Comparison of ENCODE assay signal across 28 cellular contexts in genomic region chr1:88175120-88175630, GRCh38.
DNase-seq lines count a peak whose midpoint lies in the region; ATAC-seq and TF ChIP-seq lines count a peak whose summit lies in the region.
"Had no signal": no experiment of that assay in that cellular context is flagged by ENCODE, and none has a peak within 500 bp of the region (broad histone marks: within the 10 kb centered on the region; RNA-seq: fewer than 3 reads in every experiment).

No MANE protein-coding gene starts in this region.

- H3K4me2 ChIP-seq in SK-N-SH, result no peak overlapping the region
- H3K4me2 ChIP-seq: KMS-11, neural progenitor cell had no signal

- TF ChIP-seq EP300 in SK-N-SH (IDR thresholded peaks at IDR 0.05; ENCODE audit: borderline replicate concordance in 1 of 2, low read depth in 1 of 2, low read length in 1 of 2), result no peak

- peak overlapping the region in 1 of 2 experiments; percentile 39; a peak in 1 of 4 replicates for H3K27ac ChIP-seq in SK-N-SH (ENCODE audit: low read depth in 2 of 2, low read length in 1 of 2)
- H3K27ac ChIP-seq: epithelial cell of prostate, KMS-11, neural progenitor cell, prostate gland, testis, WERI-Rb-1 had no signal

- no peak overlapping the region for H3K4me3 Mint-ChIP-seq in nephron
- H3K4me3 Mint-ChIP-seq: neural progenitor cell; stimulated activated naive B cell treated with anti-CD40 and anti-IgM and Interleukin-4, amounts not matched to agents 10 μg/mL and 1 μg/mL and 100 μg/mL, for 72 hours had no signal

- H3K79me2 ChIP-seq in SK-N-SH (ENCODE audit: insufficient read depth), result no peaks in the 10 kb centered on the region

- H3F3A ChIP-seq in SK-N-SH (replicated peaks; ENCODE audit: insufficient read depth), result no peaks in the 10 kb centered on the region

- H3K27me3 Mint-ChIP-seq in nephron (ENCODE audit: low read depth), result peaks cover 14% of the 10 kb centered on the region

- no peaks in the 10 kb centered on the region for H3K36me3 Mint-ChIP-seq in nephron (ENCODE audit: low read depth)
- H3K36me3 Mint-ChIP-seq: neural progenitor cell; stimulated activated naive B cell treated with anti-CD40 and anti-IgM and Interleukin-4, amounts not matched to agents 10 μg/mL and 1 μg/mL and 100 μg/mL, for 72 hours had no signal

- ATAC-seq in SK-N-SH treated with all-trans-retinoic acid at 6 μM for 48 hours (peak; percentile 39), HG03354 (IDR thresholded peaks at IDR 0.05; ENCODE audit: poor library complexity, severe bottlenecking, unreplicated experiment) (no peak), HG03159 (IDR thresholded peaks at IDR 0.05; ENCODE audit: unreplicated experiment) (no peak)
- ATAC-seq: Right ventricle myocardium inferior; stimulated activated naive B cell treated with anti-CD40 and anti-IgM and Interleukin-4, amounts not matched to agents 10 μg/mL and 1 μg/mL and 100 μg/mL, for 72 hours had no signal

- no peak for TF ChIP-seq RAD21 in SK-N-SH (IDR thresholded peaks at IDR 0.05; ENCODE audit: low read length)

- no peak overlapping the region for H2AFZ ChIP-seq in SK-N-SH (ENCODE audit: low read depth)
- H2AFZ ChIP-seq: neural progenitor cell had no signal

- no peaks in the 10 kb centered on the region for H3K27me3 ChIP-seq in SK-N-SH (ENCODE audit: insufficient read depth)
- H3K27me3 ChIP-seq: BE2C, neural progenitor cell, testis had no signal

- no peak overlapping the region for H3K4me3 ChIP-seq in SK-N-SH (ENCODE audit: low read depth in 2 of 2, low read length in 1 of 2)
- H3K4me3 ChIP-seq: neural progenitor cell, prostate gland, testis had no signal

- TF ChIP-seq CTCF in SK-N-SH (IDR thresholded peaks at IDR 0.05) (no peak), nephron (IDR thresholded peaks at IDR 0.05; ENCODE audit: unreplicated experiment in 3 of 3) (no peak)

- no peaks in the 10 kb centered on the region; a peak in 2 of 4 replicates for H3K4me1 ChIP-seq in SK-N-SH (ENCODE audit: control insufficient read depth in 1 of 2, insufficient read depth in 2 of 2, low read depth in 1 of 2, low read length in 1 of 2)
- H3K4me1 ChIP-seq: BE2C, neural progenitor cell, prostate gland, testis had no signal

- 48% methylated on average over 3 of the region's 3 CpGs for WGBS in SK-N-SH (ENCODE audit: low lambda C conversion rate)

- no peaks in the 10 kb centered on the region for H4K20me1 ChIP-seq in SK-N-SH (ENCODE audit: insufficient read depth)

- H3K9me3 Mint-ChIP-seq in nephron, result no peaks in the 10 kb centered on the region
- H3K9me3 Mint-ChIP-seq: neural progenitor cell; stimulated activated naive B cell treated with anti-CD40 and anti-IgM and Interleukin-4, amounts not matched to agents 10 μg/mL and 1 μg/mL and 100 μg/mL, for 72 hours had no signal

- no peaks in the 10 kb centered on the region for H3K9me2 ChIP-seq in SK-N-SH

- no peak for DNase-seq in SK-N-SH
- peak; percentile 11 for DNase-seq in inferior parietal cortex (ENCODE audit: extremely low spot score)
- no peak for DNase-seq in Ammon's horn (ENCODE audit: low spot score)
- no peak for DNase-seq in SKM-1 treated with dmso at 0.1 percent for 144 hours (lab: John Stamatoyannopoulos, UW; ENCODE audit: unreplicated experiment)
- DNase-seq: activated CD4-positive, alpha-beta T cell treated with anti-CD3 and anti-CD28 coated beads, Interleukin-2, amount 50 U/mL, for 1 hour; activated naive CD4-positive, alpha-beta T cell; activated T-cell treated with anti-CD3 and anti-CD28 coated beads, Interleukin-2, amount 50 U/mL, for 48 hours; BE2C; DMS79; effector CD8-positive, alpha-beta T cell; GDM1; NCI-H1436; NCI-H2107; OCI-M1; stimulated activated CD4-positive, alpha-beta T cell treated with anti-CD3 and anti-CD28 coated beads, Interleukin-15, amount 100 ng/mL, for 24 hours; stimulated activated naive B cell treated with anti-CD40 and anti-IgM and Interleukin-4, amounts not matched to agents 10 μg/mL and 1 μg/mL and 100 μg/mL, for 72 hours; T-helper 9 cell; testis; WERI-Rb-1 had no signal

- H3K4me1 Mint-ChIP-seq in nephron, result no peaks in the 10 kb centered on the region
- H3K4me1 Mint-ChIP-seq: neural progenitor cell; stimulated activated naive B cell treated with anti-CD40 and anti-IgM and Interleukin-4, amounts not matched to agents 10 μg/mL and 1 μg/mL and 100 μg/mL, for 72 hours had no signal

- no peak overlapping the region for H3K9ac ChIP-seq in SK-N-SH
- H3K9ac ChIP-seq: KMS-11, neural progenitor cell had no signal

- CTCF ChIA-PET in SK-N-SH (lab: Yijun Ruan, JAX), result no interaction called here

- H3K9me3 ChIP-seq in SK-N-SH, result no peaks in the 10 kb centered on the region
- H3K9me3 ChIP-seq: BE2C, prostate gland, testis had no signal

- POLR2A ChIA-PET in SK-N-SH (lab: Yijun Ruan, JAX), result no interaction called here

- no peaks in the 10 kb centered on the region for H3K36me3 ChIP-seq in SK-N-SH (replicated peaks in 1 of 2; ENCODE audit: control insufficient read depth in 1 of 2, insufficient read depth in 2 of 2, low read length in 1 of 2)
- H3K36me3 ChIP-seq: BE2C, neural progenitor cell, prostate gland, WERI-Rb-1 had no signal

- H3K27ac Mint-ChIP-seq in nephron, result peak overlapping the region; percentile 53 to 93 (median 74)
- H3K27ac Mint-ChIP-seq: neural progenitor cell; stimulated activated naive B cell treated with anti-CD40 and anti-IgM and Interleukin-4, amounts not matched to agents 10 μg/mL and 1 μg/mL and 100 μg/mL, for 72 hours had no signal

TF ChIP-seq in SK-N-SH treated with all-trans-retinoic acid at 6 μM for 48 hours, 23 proteins besides CTCF, POLR2A, EP300 and RAD21 (continues in another document):
- TF ChIP-seq PATZ1 (CRISPR knock-in tag; IDR thresholded peaks at IDR 0.05; ENCODE audit: borderline replicate concordance), result no peak

TF ChIP-seq in SK-N-SH, 30 proteins besides CTCF, POLR2A, EP300 and RAD21:
- TF ChIP-seq FOSL2 (IDR thresholded peaks at IDR 0.05; ENCODE audit: borderline replicate concordance, low read depth) (no peak), NFIC (IDR thresholded peaks at IDR 0.05; ENCODE audit: borderline replicate concordance) (no peak), MEF2A (IDR thresholded peaks at IDR 0.05; ENCODE audit: borderline replicate concordance, low read depth) (no peak), GABPA (IDR thresholded peaks at IDR 0.05; ENCODE audit: low read depth) (no peak), YY1 (IDR thresholded peaks at IDR 0.05; ENCODE audit: low read depth) (no peak), TEAD4 (IDR thresholded peaks at IDR 0.05; ENCODE audit: borderline replicate concordance, insufficient read depth) (no peak), ELF1 (IDR thresholded peaks at IDR 0.05) (no peak), FOXM1 (IDR thresholded peaks at IDR 0.05; ENCODE audit: low read depth) (no peak), USF1 (IDR thresholded peaks at IDR 0.05; ENCODE audit: borderline replicate concordance, low read depth) (no peak), CHD2 (IDR thresholded peaks at IDR 0.05; ENCODE audit: low read length, partially characterized antibody) (no peak)
- TF ChIP-seq, protein P1, sequence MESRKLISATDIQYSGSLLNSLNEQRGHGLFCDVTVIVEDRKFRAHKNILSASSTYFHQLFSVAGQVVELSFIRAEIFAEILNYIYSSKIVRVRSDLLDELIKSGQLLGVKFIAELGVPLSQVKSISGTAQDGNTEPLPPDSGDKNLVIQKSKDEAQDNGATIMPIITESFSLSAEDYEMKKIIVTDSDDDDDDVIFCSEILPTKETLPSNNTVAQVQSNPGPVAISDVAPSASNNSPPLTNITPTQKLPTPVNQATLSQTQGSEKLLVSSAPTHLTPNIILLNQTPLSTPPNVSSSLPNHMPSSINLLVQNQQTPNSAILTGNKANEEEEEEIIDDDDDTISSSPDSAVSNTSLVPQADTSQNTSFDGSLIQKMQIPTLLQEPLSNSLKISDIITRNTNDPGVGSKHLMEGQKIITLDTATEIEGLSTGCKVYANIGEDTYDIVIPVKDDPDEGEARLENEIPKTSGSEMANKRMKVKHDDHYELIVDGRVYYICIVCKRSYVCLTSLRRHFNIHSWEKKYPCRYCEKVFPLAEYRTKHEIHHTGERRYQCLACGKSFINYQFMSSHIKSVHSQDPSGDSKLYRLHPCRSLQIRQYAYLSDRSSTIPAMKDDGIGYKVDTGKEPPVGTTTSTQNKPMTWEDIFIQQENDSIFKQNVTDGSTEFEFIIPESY (IDR thresholded peaks at IDR 0.05; ENCODE audit: borderline replicate concordance, low read depth), result no peak
